Comparison of ENCODE assay signal across 16 cellular contexts in genomic region chr17:35214192-35214591, GRCh38. TPM values are rescaled to one million over a fixed set of nuclear protein-coding genes. Genes with fewer than 3 reads are reported as not detected.
DNase-seq lines count a peak whose midpoint lies in the region; ATAC-seq and TF ChIP-seq lines count a peak whose summit lies in the region.
"Had no signal": no experiment of that assay in that cellular context is flagged by ENCODE, and none has a peak within 500 bp of the region (broad histone marks: within the 10 kb centered on the region; RNA-seq: fewer than 3 reads in every experiment).

No MANE protein-coding gene starts in this region.

- H3K36me3 ChIP-seq in SK-N-MC (ENCODE audit: insufficient read depth, low read length), result no peaks in the 10 kb centered on the region
- H3K36me3 ChIP-seq in spleen, result no peaks in the 10 kb centered on the region
- H3K36me3 ChIP-seq: SJCRH30 had no signal

- intact Hi-C loops in spleen (cut with DNase I; ENCODE audit: low total_unique reads), result no loop called here

- no peaks in the 10 kb centered on the region for H3K27me3 Mint-ChIP-seq in activated CD8-positive, alpha-beta memory T cell treated with anti-CD3 and anti-CD28 coated beads, Interleukin-2, amount 10 ng/mL, durations not matched to agents 7 days and 5 days
- no peaks in the 10 kb centered on the region for H3K27me3 Mint-ChIP-seq in activated naive CD8-positive, alpha-beta T cell treated with anti-CD3 and anti-CD28 coated beads for 36 hours

- H3K9me3 ChIP-seq in SK-N-MC (ENCODE audit: low read depth, low read length), result no peaks in the 10 kb centered on the region
- H3K9me3 ChIP-seq in spleen, result no peaks in the 10 kb centered on the region
- H3K9me3 ChIP-seq: SJCRH30 had no signal

- peak overlapping the region; percentile 70 for H3K4me3 Mint-ChIP-seq in activated CD8-positive, alpha-beta memory T cell treated with anti-CD3 and anti-CD28 coated beads, Interleukin-2, amount 10 ng/mL, durations not matched to agents 7 days and 5 days
- peak overlapping the region; percentile 76 for H3K4me3 Mint-ChIP-seq in activated naive CD8-positive, alpha-beta T cell treated with anti-CD3 and anti-CD28 coated beads for 36 hours
- H3K4me3 Mint-ChIP-seq: dendritic cell treated with granulocyte-macrophage colony-stimulating factor and Interleukin-4, amounts not matched to agents 40 ng/mL and 50 ng/mL, for 4 days; stimulated activated naive B cell treated with anti-CD40 and anti-IgM and Interleukin-4, amounts not matched to agents 10 μg/mL and 1 μg/mL and 100 μg/mL, for 72 hours had no signal

- peak; percentile 59 for DNase-seq in activated CD8-positive, alpha-beta memory T cell treated with anti-CD3 and anti-CD28 coated beads, Interleukin-2, amount 10 ng/mL, durations not matched to agents 7 days and 5 days
- DNase-seq in activated CD8-positive, alpha-beta memory T cell treated with anti-CD3 and anti-CD28 coated beads for 24 hours, result no peak
- DNase-seq in SK-N-MC (ENCODE audit: low read depth, low spot score), result peak; percentile 35
- no peak for DNase-seq in activated naive CD8-positive, alpha-beta T cell treated with anti-CD3 and anti-CD28 coated beads for 36 hours
- no peak for DNase-seq in spleen
- no peak for DNase-seq in COR-L47 (lab: John Stamatoyannopoulos, UW)
- no peak for DNase-seq in midbrain (lab: John Stamatoyannopoulos, UW)
- no peak for DNase-seq in RPMI8226
- DNase-seq: foreskin fibroblast; NCI-H446 treated with DMSO at 0.1 percent for 48 hours; SJCRH30; stimulated activated naive B cell treated with anti-CD40 and anti-IgM and Interleukin-4, amounts not matched to agents 10 μg/mL and 1 μg/mL and 100 μg/mL, for 72 hours had no signal

- no peak overlapping the region for H3K27ac ChIP-seq in SK-N-MC
- peak overlapping the region; percentile 58 to 90 (median 85) for H3K27ac ChIP-seq in spleen
- H3K27ac ChIP-seq: SJCRH30 had no signal

- CTCF ChIA-PET in activated CD8-positive, alpha-beta memory T cell treated with anti-CD3 and anti-CD28 coated beads, Interleukin-2, amount 10 ng/mL, durations not matched to agents 7 days and 5 days (lab: Charles Lee), result interaction anchor here (0.8 to 5.7 kb wide), 18 partner anchors 9 to 550 kb away, joined by 3 to 58 read pairs (median 4); partner anchors contain the start of genes SLFN12L and SLFN5

- peaks cover 21 to 70% (median 45%) of the 10 kb centered on the region in 6 donors for H3K4me1 ChIP-seq in spleen
- H3K4me1 ChIP-seq: SJCRH30 had no signal

- 0 to 16% (median 6%) methylated on average over 3 of the region's 3 CpGs for WGBS in spleen, 5 donors

- H3K4me1 Mint-ChIP-seq in activated CD8-positive, alpha-beta memory T cell treated with anti-CD3 and anti-CD28 coated beads, Interleukin-2, amount 10 ng/mL, durations not matched to agents 7 days and 5 days, result peaks cover 78% of the 10 kb centered on the region
- peaks cover 78% of the 10 kb centered on the region for H3K4me1 Mint-ChIP-seq in activated naive CD8-positive, alpha-beta T cell treated with anti-CD3 and anti-CD28 coated beads for 36 hours

- peak overlapping the region; percentile 98 for H3K27ac Mint-ChIP-seq in activated CD8-positive, alpha-beta memory T cell treated with anti-CD3 and anti-CD28 coated beads, Interleukin-2, amount 10 ng/mL, durations not matched to agents 7 days and 5 days
- H3K27ac Mint-ChIP-seq in activated naive CD8-positive, alpha-beta T cell treated with anti-CD3 and anti-CD28 coated beads for 36 hours, result peak overlapping the region; percentile 91
- H3K27ac Mint-ChIP-seq: dendritic cell treated with granulocyte-macrophage colony-stimulating factor and Interleukin-4, amounts not matched to agents 40 ng/mL and 50 ng/mL, for 4 days had no signal

- no peak for TF ChIP-seq POLR2A in spleen (IDR thresholded peaks at IDR 0.05)

- H3K4me3 ChIP-seq in SK-N-MC (no peak overlapping the region), spleen (no peak overlapping the region)
- H3K4me3 ChIP-seq: SJCRH30 had no signal

- H3K36me3 Mint-ChIP-seq in activated CD8-positive, alpha-beta memory T cell treated with anti-CD3 and anti-CD28 coated beads, Interleukin-2, amount 10 ng/mL, durations not matched to agents 7 days and 5 days, result peaks cover 24% of the 10 kb centered on the region
- H3K36me3 Mint-ChIP-seq in activated naive CD8-positive, alpha-beta T cell treated with anti-CD3 and anti-CD28 coated beads for 36 hours, result peaks cover 7% of the 10 kb centered on the region
- H3K36me3 Mint-ChIP-seq: stimulated activated naive B cell treated with anti-CD40 and anti-IgM and Interleukin-4, amounts not matched to agents 10 μg/mL and 1 μg/mL and 100 μg/mL, for 72 hours had no signal

- H3K9me3 Mint-ChIP-seq in activated CD8-positive, alpha-beta memory T cell treated with anti-CD3 and anti-CD28 coated beads, Interleukin-2, amount 10 ng/mL, durations not matched to agents 7 days and 5 days (ENCODE audit: low read depth), result peaks cover 4% of the 10 kb centered on the region
- peaks cover 14% of the 10 kb centered on the region for H3K9me3 Mint-ChIP-seq in activated naive CD8-positive, alpha-beta T cell treated with anti-CD3 and anti-CD28 coated beads for 36 hours
- H3K9me3 Mint-ChIP-seq: dendritic cell treated with granulocyte-macrophage colony-stimulating factor and Interleukin-4, amounts not matched to agents 40 ng/mL and 50 ng/mL, for 4 days had no signal

- H3K27me3 ChIP-seq in spleen (replicated peaks in 1 of 7), result no peaks in the 10 kb centered on the region
- H3K27me3 ChIP-seq: SJCRH30 had no signal

- ATAC-seq in activated CD8-positive, alpha-beta memory T cell treated with anti-CD3 and anti-CD28 coated beads, Interleukin-2, amount 10 ng/mL, durations not matched to agents 7 days and 5 days, result peak; percentile 83

- no peak overlapping the region for H3K9ac ChIP-seq in SK-N-MC (ENCODE audit: insufficient read length)

- no peak for TF ChIP-seq CTCF in spleen (IDR thresholded peaks at IDR 0.05 in 8 of 11, conservative IDR thresholded peaks at IDR 0.05 in 3 of 11)

RNA-seq across cellular contexts. Expression of gene SLC35G3, which starts 20.0 kb away (rescaled TPM):
- not detected for total RNA-seq in activated CD8-positive, alpha-beta memory T cell treated with anti-CD3 and anti-CD28 coated beads, Interleukin-2, amount 10 ng/mL, durations not matched to agents 7 days and 5 days
- not detected for total RNA-seq in activated naive CD8-positive, alpha-beta T cell treated with anti-CD3 and anti-CD28 coated beads for 36 hours
- not detected for total RNA-seq in spleen
- under 1 TPM in 1 of 3 donors, not detected in 2; 0.04 TPM for polyA plus RNA-seq in spleen
- total RNA-seq: Daoy, SJCRH30 had no signal
- polyA plus RNA-seq: AG04450, keratinocyte had no signal

RNA-seq across cellular contexts. Expression of gene SLFN5, which starts 28.7 kb away (rescaled TPM):
- total RNA-seq in activated CD8-positive, alpha-beta memory T cell treated with anti-CD3 and anti-CD28 coated beads, Interleukin-2, amount 10 ng/mL, durations not matched to agents 7 days and 5 days, result 100 to 1,000 TPM; 158 to 193 TPM
- 10 to 100 TPM; 33.9 to 37.9 TPM for total RNA-seq in activated naive CD8-positive, alpha-beta T cell treated with anti-CD3 and anti-CD28 coated beads for 36 hours
- 100 to 1,000 TPM in 2 of 7 donors, 10 to 100 TPM in 5; 67.9 to 110 (median 77.6) TPM for total RNA-seq in spleen
- 1 to 10 TPM; 3.2 to 7.4 (median 4.6) TPM for polyA plus RNA-seq in spleen

Comparison
In these comparisons a context has a peak if more than half of its experiments do, and no peak if none do; other contexts are left out.
1. DNase-seq: peak in activated CD8-positive, alpha-beta memory T cell treated with anti-CD3 and anti-CD28 coated beads, Interleukin-2, amount 10 ng/mL, durations not matched to agents 7 days and 5 days (single experiment) and SK-N-MC (single experiment); none in activated CD8-positive, alpha-beta memory T cell treated with anti-CD3 and anti-CD28 coated beads for 24 hours (single experiment), activated naive CD8-positive, alpha-beta T cell treated with anti-CD3 and anti-CD28 coated beads for 36 hours (single experiment), spleen (single experiment), COR-L47 (single experiment), midbrain (single experiment) and RPMI8226 (single experiment).